ENCODE assay signal across 24 cellular contexts in the genomic region with DNA sequence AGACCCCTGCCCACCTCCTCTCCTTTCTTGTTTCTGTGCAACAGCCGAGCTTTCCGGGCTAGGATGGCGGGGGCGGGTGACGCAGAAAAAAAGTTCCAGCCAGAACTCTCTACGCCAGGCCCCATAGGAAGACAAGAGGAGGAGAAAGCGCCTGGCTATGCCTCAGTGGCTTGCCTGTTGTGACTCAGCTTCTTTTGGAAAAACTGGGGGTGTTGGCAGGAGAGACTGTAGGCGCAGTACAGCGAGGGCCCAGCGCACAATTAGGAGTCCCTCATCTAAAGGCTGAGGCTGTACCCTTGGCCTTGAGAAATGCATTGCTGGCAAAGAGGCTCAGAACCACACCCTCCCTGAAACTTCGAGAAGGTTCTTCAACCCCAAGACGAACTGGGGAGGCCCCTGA. TPM values are rescaled to one million over a fixed set of nuclear protein-coding genes. Genes with fewer than 3 reads are reported as not detected.
"Had no signal": no experiment of that assay in that cellular context is flagged by ENCODE, and none has a peak within 500 bp of the region (broad histone marks: within the 10 kb centered on the region; RNA-seq: fewer than 3 reads in every experiment).

No MANE protein-coding gene starts in this region.

- H3K4me3 ChIP-seq: esophagus squamous epithelium, lung, spleen, thoracic aorta, transverse colon had no signal

- H3K27me3 ChIP-seq: esophagus squamous epithelium, foreskin keratinocyte, neutrophil, transverse colon had no signal

- DNase-seq: effector memory CD8-positive, alpha-beta T cell; esophagus squamous epithelium; foreskin keratinocyte; head of caudate nucleus; hippocampal formation; left colon; left ventricle myocardium superior; mesendoderm; naive thymus-derived CD4-positive, alpha-beta T cell; spleen; stimulated activated CD4-positive, alpha-beta T cell treated with anti-CD3 and anti-CD28 coated beads, Interleukin-15, amount 100 ng/mL, for 24 hours; stimulated activated CD4-positive, alpha-beta T cell treated with anti-CD3 and anti-CD28 coated beads, Interleukin-1b, Interleukin-23, amount 100 ng/mL, for 48 hours; stimulated activated CD4-positive, alpha-beta T cell treated with anti-CD3 and anti-CD28 coated beads, Interleukin-4, amount 100 ng/mL, for 24 hours; transverse colon had no signal

- H3K4me1 ChIP-seq: esophagus squamous epithelium, foreskin keratinocyte, spleen, transverse colon had no signal

- H3K27ac ChIP-seq: epithelial cell of prostate, foreskin keratinocyte, neutrophil, spleen, thoracic aorta, transverse colon had no signal

- H3K36me3 ChIP-seq: esophagus squamous epithelium, neutrophil, spleen, thoracic aorta, transverse colon had no signal

- H3K9me3 ChIP-seq: esophagus squamous epithelium, neutrophil, thoracic aorta, transverse colon had no signal

- ATAC-seq: effector memory CD8-positive, alpha-beta T cell; foreskin keratinocyte; left colon; left ventricle myocardium superior; naive thymus-derived CD4-positive, alpha-beta T cell; sciatic nerve; stimulated activated memory B cell treated with anti-CD40 and anti-IgM and Interleukin-4, amounts not matched to agents 10 μg/mL and 1 μg/mL and 100 μg/mL, for 72 hours had no signal

RNA-seq across cellular contexts. Expression of a gene that starts 28.0 kb away (rescaled TPM):
- total RNA-seq: foreskin keratinocyte; left ventricle myocardium superior; naive thymus-derived CD4-positive, alpha-beta T cell; osteocyte; pulmonary artery endothelial cell; sciatic nerve; skeletal muscle tissue; spleen; thoracic aorta; ureter had no signal

RNA-seq across cellular contexts. Expression of a gene that starts 36.7 kb away (rescaled TPM):
- total RNA-seq: left colon; left ventricle myocardium superior; lung; naive thymus-derived CD4-positive, alpha-beta T cell; osteocyte; sciatic nerve; skeletal muscle tissue; spleen; thoracic aorta; transverse colon; ureter had no signal
